ENCODE assay signal across 10 cellular contexts in genomic region chr3:177934001-177934891, GRCh38.
DNase-seq lines count a peak whose midpoint lies in the region; ATAC-seq and TF ChIP-seq lines count a peak whose summit lies in the region.
"Had no signal": no experiment of that assay in that cellular context is flagged by ENCODE, and none has a peak within 500 bp of the region (broad histone marks: within the 10 kb centered on the region; RNA-seq: fewer than 3 reads in every experiment).

No MANE protein-coding gene starts in this region.

- H3K9me3 Mint-ChIP-seq in endodermal cell (no peaks in the 10 kb centered on the region), nephron (no peaks in the 10 kb centered on the region)

- H3K4me1 ChIP-seq in BLaER1, result peaks cover 89% of the 10 kb centered on the region
- H3K4me1 ChIP-seq in endodermal cell (ENCODE audit: control insufficient read depth, insufficient read depth, low read length), result no peaks in the 10 kb centered on the region
- no peaks in the 10 kb centered on the region for H3K4me1 ChIP-seq in mucosa of descending colon (ENCODE audit: low read depth)

- H3K36me3 Mint-ChIP-seq in endodermal cell (ENCODE audit: low read depth), result no peaks in the 10 kb centered on the region
- H3K36me3 Mint-ChIP-seq in nephron (ENCODE audit: low read depth), result peaks cover 5% of the 10 kb centered on the region

- TF ChIP-seq CTCF in endodermal cell (conservative IDR thresholded peaks at IDR 0.05), result no peak
- TF ChIP-seq CTCF in nephron (IDR thresholded peaks at IDR 0.05; ENCODE audit: unreplicated experiment in 3 of 3), result no peak
- TF ChIP-seq CTCF in mucosa of descending colon (IDR thresholded peaks at IDR 0.05), result no peak

- H3K36me3 ChIP-seq in BLaER1 (peaks cover 9% of the 10 kb centered on the region; the same call in 1 of the 2 replicates), endodermal cell (ENCODE audit: control insufficient read depth, insufficient read depth, low read length) (no peaks in the 10 kb centered on the region), mucosa of descending colon (ENCODE audit: low read depth) (no peaks in the 10 kb centered on the region)
- H3K36me3 ChIP-seq: tibial artery had no signal

- H3K4me2 ChIP-seq in BLaER1, result peak overlapping the region; percentile 80

- H3K4me3 ChIP-seq in BLaER1, result peak overlapping the region; percentile 34
- H3K4me3 ChIP-seq in endodermal cell (ENCODE audit: low read length), result no peak overlapping the region
- no peak overlapping the region for H3K4me3 ChIP-seq in mucosa of descending colon
- H3K4me3 ChIP-seq: tibial artery had no signal

- DNase-seq in NCI-H1092 treated with DMSO at 0.1 percent for 48 hours (lab: John Stamatoyannopoulos, UW), result peak; percentile 73
- DNase-seq in endodermal cell, result peak; percentile 56
- no peak for DNase-seq in NCI-H510A (lab: John Stamatoyannopoulos, UW)
- no peak for DNase-seq in NCI-H1436 treated with DMSO at 0.1 percent for 48 hours (lab: John Stamatoyannopoulos, UW)
- no peak for DNase-seq in HPDE6-E6E7 (ENCODE audit: extremely low spot score)
- no peak for DNase-seq in mucosa of descending colon
- DNase-seq: stimulated activated CD4-positive, alpha-beta T cell treated with anti-CD3 and anti-CD28 coated beads, Interleukin-1b, Interleukin-23, amount 100 ng/mL, for 48 hours; tibial artery had no signal

- no peak for ATAC-seq in mucosa of descending colon

- H4K20me1 ChIP-seq in BLaER1, result no peaks in the 10 kb centered on the region

- intact Hi-C loops in mucosa of descending colon (cut with DNase I, micrococcal nuclease), result no loop called here

- WGBS in endodermal cell (ENCODE audit: insufficient coverage in 1 of 2, insufficient read length in 1 of 2), 2 experiments, result 83 to 84% methylated on average over 2 to 9 of the region's 10 CpGs

- H3K9ac ChIP-seq in BLaER1 (peak overlapping the region; percentile 69), endodermal cell (ENCODE audit: extremely low read depth, low read length, poor library complexity, severe bottlenecking) (no peak overlapping the region)

- H3K27me3 Mint-ChIP-seq in endodermal cell (ENCODE audit: insufficient read depth) (no peaks in the 10 kb centered on the region), nephron (ENCODE audit: low read depth) (peaks cover 4% of the 10 kb centered on the region)

- no peak overlapping the region for H3K4me3 Mint-ChIP-seq in endodermal cell
- H3K4me3 Mint-ChIP-seq in nephron, result no peak overlapping the region

- H3K27ac Mint-ChIP-seq in endodermal cell (no peak overlapping the region), nephron (peak overlapping the region; percentile 54 to 69 (median 59))

- H3K27me3 ChIP-seq in BLaER1, result no peaks in the 10 kb centered on the region
- no peaks in the 10 kb centered on the region for H3K27me3 ChIP-seq in endodermal cell (ENCODE audit: control insufficient read depth, insufficient read depth, low read length, poor library complexity, severe bottlenecking)
- H3K27me3 ChIP-seq: tibial artery had no signal

- H3K4me1 Mint-ChIP-seq in endodermal cell, result peaks cover 9% of the 10 kb centered on the region
- H3K4me1 Mint-ChIP-seq in nephron, result peaks cover 38% of the 10 kb centered on the region

- H3K9me3 ChIP-seq in BLaER1 (peaks cover 20% of the 10 kb centered on the region; the same call in 1 of the 2 replicates), endodermal cell (ENCODE audit: control insufficient read depth, low read length) (no peaks in the 10 kb centered on the region), mucosa of descending colon (no peaks in the 10 kb centered on the region)
- H3K9me3 ChIP-seq: tibial artery had no signal

- H3K27ac ChIP-seq in BLaER1 (peak overlapping the region; percentile 89), endodermal cell (ENCODE audit: low read depth, low read length) (peak overlapping the region; percentile 55)
- H3K27ac ChIP-seq: tibial artery had no signal

Comparison
In these comparisons a context has a peak if more than half of its experiments do, and no peak if none do; other contexts are left out.
1. DNase-seq: peak in NCI-H1092 treated with DMSO at 0.1 percent for 48 hours (single experiment) and endodermal cell (single experiment); none in NCI-H510A (single experiment), NCI-H1436 treated with DMSO at 0.1 percent for 48 hours (single experiment), HPDE6-E6E7 (single experiment) and mucosa of descending colon (0 of 3).